Comparison of ENCODE assay signal across 8 cellular contexts in genomic region chr6:75563032-75563431, GRCh38.
DNase-seq lines count a peak whose midpoint lies in the region; ATAC-seq and TF ChIP-seq lines count a peak whose summit lies in the region.

No MANE protein-coding gene starts in this region.

- H3K4me3 Mint-ChIP-seq in activated naive CD8-positive, alpha-beta T cell treated with anti-CD3 and anti-CD28 coated beads, Interleukin-2, amount 50 U/mL, for 24 hours = no peak overlapping the region

- TF ChIP-seq CTCF in fibroblast of pulmonary artery (IDR thresholded peaks at IDR 0.05; ENCODE audit: low read length, missing control alignments) = peak; percentile 59

- H3K27me3 Mint-ChIP-seq in activated naive CD8-positive, alpha-beta T cell treated with anti-CD3 and anti-CD28 coated beads, Interleukin-2, amount 50 U/mL, for 24 hours = peaks cover 25% of the 10 kb centered on the region

- H3K27ac Mint-ChIP-seq in activated naive CD8-positive, alpha-beta T cell treated with anti-CD3 and anti-CD28 coated beads, Interleukin-2, amount 50 U/mL, for 24 hours = no peak overlapping the region

- no peaks in the 10 kb centered on the region for H3K36me3 Mint-ChIP-seq in activated naive CD8-positive, alpha-beta T cell treated with anti-CD3 and anti-CD28 coated beads, Interleukin-2, amount 50 U/mL, for 24 hours (ENCODE audit: low read depth)

- H3K9me3 Mint-ChIP-seq in activated naive CD8-positive, alpha-beta T cell treated with anti-CD3 and anti-CD28 coated beads, Interleukin-2, amount 50 U/mL, for 24 hours = peaks cover 18% of the 10 kb centered on the region

- ATAC-seq in GM18870 (IDR thresholded peaks at IDR 0.05; ENCODE audit: unreplicated experiment) = peak; percentile 85
- ATAC-seq in HG03064 (IDR thresholded peaks at IDR 0.05; ENCODE audit: low read depth, unreplicated experiment) = peak; percentile 73
- no peak for ATAC-seq in activated naive CD8-positive, alpha-beta T cell treated with anti-CD3 and anti-CD28 coated beads, Interleukin-2, amount 50 U/mL, for 24 hours

- H3K27ac ChIP-seq in substantia nigra (ENCODE audit: low read depth, low read length, poor library complexity, severe bottlenecking) = no peak overlapping the region

- no peaks in the 10 kb centered on the region for H3K4me1 Mint-ChIP-seq in activated naive CD8-positive, alpha-beta T cell treated with anti-CD3 and anti-CD28 coated beads, Interleukin-2, amount 50 U/mL, for 24 hours

- H3K4me3 ChIP-seq in fibroblast of pulmonary artery (replicated peaks; ENCODE audit: low read depth, low read length) = no peak overlapping the region

- DNase-seq in COLO668 (lab: John Stamatoyannopoulos, UW; ENCODE audit: unreplicated experiment) (peak; percentile 0), RKO (ENCODE audit: low spot score) (peak; percentile 60), fibroblast of pulmonary artery (ENCODE audit: low read depth) (peak; percentile 57), hippocampal formation (lab: John Stamatoyannopoulos, UW) (no peak), substantia nigra (lab: John Stamatoyannopoulos, UW) (no peak)
- no peak for DNase-seq in activated naive CD8-positive, alpha-beta T cell treated with anti-CD3 and anti-CD28 coated beads, Interleukin-2, amount 50 U/mL, for 24 hours

Comparison
In these comparisons a context has a peak if more than half of its experiments do, and no peak if none do; other contexts are left out.
1. DNase-seq: peak in COLO668 (single experiment), RKO (single experiment) and fibroblast of pulmonary artery (single experiment); none in hippocampal formation (0 of 2), substantia nigra (0 of 49) and activated naive CD8-positive, alpha-beta T cell treated with anti-CD3 and anti-CD28 coated beads, Interleukin-2, amount 50 U/mL, for 24 hours (single experiment).